In genomic region chr6:4344317-4344899, GRCh38 we compare ENCODE assay signal across 1 cellular context.
TF ChIP-seq lines count a peak whose summit lies in the region.

No MANE protein-coding gene starts in this region.

TF ChIP-seq in GM23338, 12 proteins besides CTCF, POLR2A, EP300 and RAD21 (continued from another document):
- TF ChIP-seq ZNF462 (CRISPR knock-in tag; IDR thresholded peaks at IDR 0.05), result no peak
- no peak for TF ChIP-seq EZH2phosphoT487 (IDR thresholded peaks at IDR 0.05; ENCODE audit: unreplicated experiment)
- TF ChIP-seq ZNF114 (CRISPR knock-in tag; IDR thresholded peaks at IDR 0.05), result no peak
- no peak for TF ChIP-seq POLR2AphosphoS5 (IDR thresholded peaks at IDR 0.05; ENCODE audit: low read depth)
- no peak for TF ChIP-seq ZNF331 (CRISPR knock-in tag; IDR thresholded peaks at IDR 0.05; ENCODE audit: low read depth)
- no peak for TF ChIP-seq JUNB (IDR thresholded peaks at IDR 0.05; ENCODE audit: unreplicated experiment)
